ENCODE assay signal across 18 cellular contexts in genomic region chr13:76677047-76677446, GRCh38.
A peak's percentile ranks its signal among the peaks of the same experiment; 100 is the strongest.
DNase-seq lines count a peak whose midpoint lies in the region; ATAC-seq, FAIRE-seq and TF ChIP-seq lines count a peak whose summit lies in the region.
"Had no signal": no experiment of that assay in that cellular context is flagged by ENCODE, and none has a peak within 500 bp of the region (broad histone marks: within the 10 kb centered on the region; RNA-seq: fewer than 3 reads in every experiment).

No MANE protein-coding gene starts in this region.

- ATAC-seq in psoas muscle (peak; percentile 28 to 61 (median 34)), HG02798 (IDR thresholded peaks at IDR 0.05; ENCODE audit: poor library complexity, unreplicated experiment) (no peak), HG03045 (IDR thresholded peaks at IDR 0.05; ENCODE audit: unreplicated experiment) (no peak)
- ATAC-seq: GM12878, left lobe of liver, Panc1 had no signal

- H3K36me3 Mint-ChIP-seq in astrocyte (ENCODE audit: low read depth, unreplicated experiment), result no peaks in the 10 kb centered on the region
- H3K36me3 Mint-ChIP-seq: activated naive CD4-positive, alpha-beta T cell treated with anti-CD3 and anti-CD28 coated beads, Interleukin-2, amount 50 U/mL, for 24 hours had no signal

- no peak overlapping the region for H3K4me3 ChIP-seq in astrocyte (ENCODE audit: insufficient read depth, low read depth, low read length)
- no peak overlapping the region for H3K4me3 ChIP-seq in psoas muscle
- H3K4me3 ChIP-seq: dorsolateral prefrontal cortex, GM12878 had no signal

- H2AFZ ChIP-seq in astrocyte (ENCODE audit: low read depth, low read length), result no peak overlapping the region

- DNase-seq in G401 (ENCODE audit: low spot score) (peak; percentile 34), astrocyte (ENCODE audit: low read depth) (peak; percentile 56), globus pallidus (ENCODE audit: low spot score) (peak; percentile 34), psoas muscle (peak; percentile 25 to 64), NCI-H2227 (lab: John Stamatoyannopoulos, UW; ENCODE audit: unreplicated experiment) (no peak), NCI-H226 (no peak)
- DNase-seq: activated CD8-positive, alpha-beta memory T cell treated with anti-CD3 and anti-CD28 coated beads for 24 hours; BE2C; DMS79; NCI-H2171 treated with DMSO at 0.1 percent for 48 hours; stimulated activated CD4-positive, alpha-beta T cell treated with anti-CD3 and anti-CD28 coated beads, Interleukin-2, amount 100 ng/mL, for 24 hours had no signal

- no peaks in the 10 kb centered on the region for H3K9me3 Mint-ChIP-seq in astrocyte (ENCODE audit: unreplicated experiment)
- H3K9me3 Mint-ChIP-seq: activated naive CD4-positive, alpha-beta T cell treated with anti-CD3 and anti-CD28 coated beads, Interleukin-2, amount 50 U/mL, for 24 hours had no signal

- TF ChIP-seq CTCF in astrocyte (IDR thresholded peaks at IDR 0.05; ENCODE audit: insufficient read depth, low read depth, low read length) (no peak), psoas muscle (IDR thresholded peaks at IDR 0.05) (no peak)

- no peaks in the 10 kb centered on the region for H3K27me3 ChIP-seq in astrocyte (ENCODE audit: insufficient read depth, low read length)
- no peaks in the 10 kb centered on the region for H3K27me3 ChIP-seq in psoas muscle (ENCODE audit: insufficient read depth in 3 of 3, low read length in 2 of 3)
- H3K27me3 ChIP-seq: BE2C had no signal

- in situ Hi-C loops in G401 (cut with HindIII; ENCODE audit: low sequenced_read_pairs), result no loop called here

- no peaks in the 10 kb centered on the region for H4K20me1 ChIP-seq in astrocyte (ENCODE audit: insufficient read depth, low read length)

- H3K27ac ChIP-seq in astrocyte (ENCODE audit: low read depth, low read length), result no peak overlapping the region
- H3K27ac ChIP-seq in psoas muscle, result no peak overlapping the region
- H3K27ac ChIP-seq: dorsolateral prefrontal cortex had no signal

- H3K79me2 ChIP-seq in astrocyte (ENCODE audit: insufficient read depth, low read length), result no peaks in the 10 kb centered on the region

- H3K9me3 ChIP-seq in astrocyte (ENCODE audit: insufficient read depth, low read depth, low read length), result no peaks in the 10 kb centered on the region
- no peaks in the 10 kb centered on the region for H3K9me3 ChIP-seq in psoas muscle

- H3K27me3 Mint-ChIP-seq in astrocyte (ENCODE audit: low read depth, unreplicated experiment), result peaks cover 2% of the 10 kb centered on the region

- no peak overlapping the region for H3K9ac ChIP-seq in astrocyte (ENCODE audit: low read length)

- no peak for FAIRE-seq in astrocyte (lab: Jason Lieb, UNC)
- FAIRE-seq: GM12878 had no signal

- H3K4me2 ChIP-seq in astrocyte (ENCODE audit: low read length), result no peak overlapping the region

- intact Hi-C loops in psoas muscle (cut with DNase I), result no loop called here

- 25 to 32% (median 27%) methylated on average over 3 of the region's 3 CpGs for WGBS in psoas muscle, 3 donors

- H3K4me1 ChIP-seq in astrocyte (ENCODE audit: insufficient read depth, low read length) (no peaks in the 10 kb centered on the region), psoas muscle (no peaks in the 10 kb centered on the region)
- H3K4me1 ChIP-seq: BE2C had no signal

- H3K36me3 ChIP-seq in astrocyte (ENCODE audit: insufficient read depth, low read length), result no peaks in the 10 kb centered on the region
- no peaks in the 10 kb centered on the region for H3K36me3 ChIP-seq in psoas muscle (ENCODE audit: insufficient read depth in 1 of 2, low read depth in 1 of 2)
- H3K36me3 ChIP-seq: BE2C had no signal

- peaks cover 4% of the 10 kb centered on the region for H3K4me1 Mint-ChIP-seq in astrocyte (ENCODE audit: low read depth, unreplicated experiment)
- H3K4me1 Mint-ChIP-seq: activated naive CD4-positive, alpha-beta T cell treated with anti-CD3 and anti-CD28 coated beads, Interleukin-2, amount 50 U/mL, for 24 hours had no signal

- no peak overlapping the region for H3K4me3 Mint-ChIP-seq in astrocyte (ENCODE audit: unreplicated experiment)
- H3K4me3 Mint-ChIP-seq: activated naive CD4-positive, alpha-beta T cell treated with anti-CD3 and anti-CD28 coated beads, Interleukin-2, amount 50 U/mL, for 24 hours had no signal

- no peak overlapping the region for H3K27ac Mint-ChIP-seq in astrocyte (ENCODE audit: unreplicated experiment)
- H3K27ac Mint-ChIP-seq: activated naive CD4-positive, alpha-beta T cell treated with anti-CD3 and anti-CD28 coated beads, Interleukin-2, amount 50 U/mL, for 24 hours had no signal

Comparison
In these comparisons a context has a peak if more than half of its experiments do, and no peak if none do; other contexts are left out.
1. DNase-seq: peak in G401 (single experiment), astrocyte (single experiment), globus pallidus (single experiment) and psoas muscle (2 of 2); none in NCI-H2227 (single experiment) and NCI-H226 (single experiment).
2. ATAC-seq: peak in psoas muscle (4 of 4); none in HG02798 (single experiment) and HG03045 (single experiment).